ENCODE assay signal across 12 cellular contexts in the genomic region with DNA sequence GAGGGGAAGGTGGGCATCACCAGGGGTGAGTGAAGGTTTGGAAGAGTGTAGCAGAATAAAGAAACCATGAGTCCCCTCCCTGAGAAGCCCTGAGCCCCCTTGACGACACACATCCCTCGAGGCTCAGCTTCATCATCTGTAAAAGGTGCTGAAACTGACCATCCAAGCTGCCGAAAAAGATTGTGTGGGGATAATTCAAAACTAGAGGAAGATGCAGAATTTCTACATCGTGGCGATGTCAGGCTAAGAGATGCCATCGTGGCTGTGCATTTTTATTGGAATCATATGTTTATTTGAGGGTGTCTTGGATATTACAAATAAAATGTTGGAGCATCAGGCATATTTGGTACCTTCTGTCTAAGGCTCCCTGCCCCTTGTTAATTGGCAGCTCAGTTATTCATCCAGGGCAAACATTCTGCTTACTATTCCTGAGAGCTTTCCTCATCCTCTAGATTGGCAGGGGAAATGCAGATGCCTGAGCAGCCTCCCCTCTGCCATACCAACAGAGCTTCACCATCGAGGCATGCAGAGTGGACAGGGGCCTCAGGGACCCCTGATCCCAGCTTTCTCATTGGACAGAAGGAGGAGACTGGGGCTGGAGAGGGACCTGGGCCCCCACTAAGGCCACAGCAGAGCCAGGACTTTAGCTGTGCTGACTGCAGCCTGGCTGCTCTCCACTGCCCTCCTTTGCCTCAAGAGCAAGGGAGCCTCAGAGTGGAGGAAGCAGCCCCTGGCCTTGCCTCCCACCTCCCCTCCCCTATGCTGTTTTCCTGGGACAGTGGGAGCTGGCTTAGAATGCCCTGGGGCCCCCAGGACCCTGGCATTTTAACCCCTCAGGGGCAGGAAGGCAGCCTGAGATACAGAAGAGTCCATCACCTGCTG. TPM values are rescaled to one million over a fixed set of nuclear protein-coding genes. Genes with fewer than 3 reads are reported as not detected.
"Had no signal": no experiment of that assay in that cellular context is flagged by ENCODE, and none has a peak within 500 bp of the region (broad histone marks: within the 10 kb centered on the region; RNA-seq: fewer than 3 reads in every experiment).

No MANE protein-coding gene starts in this region.

- H3K36me3 ChIP-seq: gastrocnemius medialis, neural progenitor cell, right atrium auricular region, SJCRH30 had no signal

- ATAC-seq: gastrocnemius medialis; stimulated activated memory B cell treated with anti-CD40 and anti-IgM and Interleukin-4, amounts not matched to agents 10 μg/mL and 1 μg/mL and 100 μg/mL, for 72 hours; upper lobe of right lung had no signal

- H3K27ac Mint-ChIP-seq: neural progenitor cell; stimulated activated memory B cell treated with anti-CD40 and anti-IgM and Interleukin-4, amounts not matched to agents 10 μg/mL and 1 μg/mL and 100 μg/mL, for 72 hours had no signal

- H3K9me3 ChIP-seq: gastrocnemius medialis, right atrium auricular region, SJCRH30, upper lobe of right lung had no signal

- H3K27me3 ChIP-seq: gastrocnemius medialis, neural progenitor cell, right atrium auricular region, SJCRH30, upper lobe of right lung had no signal

- H3K36me3 Mint-ChIP-seq: stimulated activated memory B cell treated with anti-CD40 and anti-IgM and Interleukin-4, amounts not matched to agents 10 μg/mL and 1 μg/mL and 100 μg/mL, for 72 hours had no signal

- H3K4me1 ChIP-seq: gastrocnemius medialis, neural progenitor cell, right atrium auricular region, SJCRH30 had no signal

- H3K27ac ChIP-seq: gastrocnemius medialis, neural progenitor cell, right atrium auricular region, SJCRH30, upper lobe of right lung had no signal

- H3K4me3 ChIP-seq: gastrocnemius medialis, neural progenitor cell, right atrium auricular region, SJCRH30, upper lobe of right lung had no signal

- H3K4me3 Mint-ChIP-seq: neural progenitor cell; stimulated activated memory B cell treated with anti-CD40 and anti-IgM and Interleukin-4, amounts not matched to agents 10 μg/mL and 1 μg/mL and 100 μg/mL, for 72 hours had no signal

- H3K9me3 Mint-ChIP-seq: neural progenitor cell; stimulated activated memory B cell treated with anti-CD40 and anti-IgM and Interleukin-4, amounts not matched to agents 10 μg/mL and 1 μg/mL and 100 μg/mL, for 72 hours had no signal

- DNase-seq: activated CD4-positive, CD25-positive, alpha-beta regulatory T cell treated with anti-CD3 and anti-CD28 coated beads, Interleukin-2, amount 50 U/mL, for 72 hours; activated gamma-delta T cell; effector CD8-positive, alpha-beta T cell; gastrocnemius medialis; SJCRH30; upper lobe of right lung had no signal

- H3K4me1 Mint-ChIP-seq: stimulated activated memory B cell treated with anti-CD40 and anti-IgM and Interleukin-4, amounts not matched to agents 10 μg/mL and 1 μg/mL and 100 μg/mL, for 72 hours had no signal

RNA-seq across cellular contexts. Expression of gene SERPINA1, which starts 7.0 kb away (rescaled TPM):
- total RNA-seq: SJCRH30 had no signal

RNA-seq across cellular contexts. Expression of gene SERPINA2, which starts 14.9 kb away (rescaled TPM):
- total RNA-seq: cardiac septum, gastrocnemius medialis, kidney epithelial cell, lower leg skin, right atrium auricular region, SJCRH30, upper lobe of right lung had no signal

RNA-seq across cellular contexts. Expression of gene SERPINA6, which starts 58.3 kb away (rescaled TPM):
- total RNA-seq: cardiac septum, kidney epithelial cell, lower leg skin, right atrium auricular region, SJCRH30, upper lobe of right lung had no signal
